8 cellular contexts compared by ENCODE assay signal in genomic region chr7:3065724-3066143, GRCh38. TPM values are rescaled to one million over a fixed set of nuclear protein-coding genes. Genes with fewer than 3 reads are reported as not detected.
DNase-seq lines count a peak whose midpoint lies in the region; ATAC-seq and TF ChIP-seq lines count a peak whose summit lies in the region.

No MANE protein-coding gene starts in this region.

- H3K4me3 ChIP-seq in Panc1 (ENCODE audit: low read depth in 2 of 2, low read length in 2 of 2): no peak overlapping the region

- H3K36me3 Mint-ChIP-seq in activated naive CD4-positive, alpha-beta T cell treated with anti-CD3 and anti-CD28 coated beads, Interleukin-2, amount 10 ng/mL, durations not matched to agents 7 days and 5 days: peaks cover 23% of the 10 kb centered on the region

- peak; percentile 36 for ATAC-seq in HG02798 (IDR thresholded peaks at IDR 0.05; ENCODE audit: poor library complexity, unreplicated experiment)
- ATAC-seq in Panc1: peak; percentile 77
- ATAC-seq in HG03457 (IDR thresholded peaks at IDR 0.05; ENCODE audit: unreplicated experiment): no peak

- H3K4me1 Mint-ChIP-seq in activated naive CD4-positive, alpha-beta T cell treated with anti-CD3 and anti-CD28 coated beads, Interleukin-2, amount 10 ng/mL, durations not matched to agents 7 days and 5 days: peaks cover 81% of the 10 kb centered on the region

- intact Hi-C loops in Panc1 (cut with micrococcal nuclease; ENCODE audit: unreplicated experiment): loop anchor here (5.0 kb wide), 1 partner anchor 207 kb away; no protein-coding TSS in a partner anchor

- H3K27me3 Mint-ChIP-seq in activated naive CD4-positive, alpha-beta T cell treated with anti-CD3 and anti-CD28 coated beads, Interleukin-2, amount 10 ng/mL, durations not matched to agents 7 days and 5 days: peaks cover 8% of the 10 kb centered on the region

- POLR2A ChIA-PET in Panc1 (lab: Charles Lee): no interaction called here

- H3K27ac Mint-ChIP-seq in activated naive CD4-positive, alpha-beta T cell treated with anti-CD3 and anti-CD28 coated beads, Interleukin-2, amount 10 ng/mL, durations not matched to agents 7 days and 5 days: peak overlapping the region; percentile 74

- BruUV-seq in Panc1 (replicated peaks; lab: Mats Ljungman, UMichigan): no TSS peak

- H3K9me3 ChIP-seq in Panc1 (ENCODE audit: control insufficient read depth, insufficient read depth, low read depth, low read length): no peaks in the 10 kb centered on the region

- in situ Hi-C loops in Panc1 (cut with HindIII; ENCODE audit: low pct_unique_long_range_greater_than_20kb, low sequenced_read_pairs): no loop called here
- in situ Hi-C loops in G401 (cut with HindIII; ENCODE audit: low sequenced_read_pairs): no loop called here

- H3K4me3 Mint-ChIP-seq in activated naive CD4-positive, alpha-beta T cell treated with anti-CD3 and anti-CD28 coated beads, Interleukin-2, amount 10 ng/mL, durations not matched to agents 7 days and 5 days: no peak overlapping the region

- no peaks in the 10 kb centered on the region for H3K4me1 ChIP-seq in Panc1 (ENCODE audit: control insufficient read depth, insufficient read depth, low read length)

- CTCF ChIA-PET in Panc1 (lab: Charles Lee): interaction anchor here (0.6 to 0.9 kb wide), 3 partner anchors 27 to 188 kb away, joined by 3 to 5 read pairs (median 5); no protein-coding TSS in a partner anchor
- CTCF ChIA-PET in activated naive CD4-positive, alpha-beta T cell treated with anti-CD3 and anti-CD28 coated beads, Interleukin-2, amount 10 ng/mL, durations not matched to agents 7 days and 5 days (lab: Charles Lee): interaction anchor here (0.8 to 7.0 kb wide), 24 partner anchors 9 to 202 kb away, joined by 3 to 68 read pairs (median 4); no protein-coding TSS in a partner anchor

- no peaks in the 10 kb centered on the region for H3K36me3 ChIP-seq in Panc1 (ENCODE audit: control insufficient read depth, insufficient read depth, low read length)

- H3K27ac ChIP-seq in Panc1 (ENCODE audit: low read length): no peak overlapping the region

- H3K9me3 Mint-ChIP-seq in activated naive CD4-positive, alpha-beta T cell treated with anti-CD3 and anti-CD28 coated beads, Interleukin-2, amount 10 ng/mL, durations not matched to agents 7 days and 5 days: peaks cover 15% of the 10 kb centered on the region

- peak; percentile 87 for TF ChIP-seq CTCF in Panc1 (IDR thresholded peaks at IDR 0.05)

- DNase-seq in ELR (ENCODE audit: low read depth) (peak; percentile 24), Panc1 (ENCODE audit: low read depth, low spot score) (peak; percentile 15), iris pigment epithelial cell (ENCODE audit: low read depth) (peak; percentile 36), G401 (ENCODE audit: low spot score) (no peak)
- DNase-seq in activated naive CD4-positive, alpha-beta T cell treated with anti-CD3 and anti-CD28 coated beads, Interleukin-2, amount 10 ng/mL, durations not matched to agents 7 days and 5 days: peak; percentile 74
- DNase-seq in stimulated activated CD8-positive, alpha-beta memory T cell treated with anti-CD3 and anti-CD28 coated beads, Interleukin-7, amount 100 ng/mL, for 24 hours (ENCODE audit: low read depth): peak; percentile 38

- peaks cover 3% of the 10 kb centered on the region; the same call in 1 of the 2 replicates for H3K27me3 ChIP-seq in Panc1 (ENCODE audit: control insufficient read depth, insufficient read depth, low read length)

RNA-seq across cellular contexts. Expression of gene CARD11, which starts 22.1 kb away (rescaled TPM):
- total RNA-seq in Panc1 (2021; ENCODE audit: unreplicated experiment): 0.82 TPM
- polyA plus RNA-seq in Panc1 (2012; ENCODE audit: insufficient read length): 0.39 TPM
- total RNA-seq in G401 (2014; rRNA removed; shearing (Covaris generic)): 0.12 TPM in 1 of 2 replicates, not detected in the other
